Comparison of ENCODE assay signal across 10 cellular contexts in genomic region chr3:37892917-37893595, GRCh38. TPM values are rescaled to one million over a fixed set of nuclear protein-coding genes. Genes with fewer than 3 reads are reported as not detected.
DNase-seq lines count a peak whose midpoint lies in the region; ATAC-seq lines count a peak whose summit lies in the region.
"Had no signal": no experiment of that assay in that cellular context is flagged by ENCODE, and none has a peak within 500 bp of the region (broad histone marks: within the 10 kb centered on the region; RNA-seq: fewer than 3 reads in every experiment).

No MANE protein-coding gene starts in this region.

- DNase-seq in NCI-H748 (lab: John Stamatoyannopoulos, UW; ENCODE audit: unreplicated experiment) (peak; percentile 6), NCI-H748 treated with DMSO at 0.1 percent for 48 hours (lab: John Stamatoyannopoulos, UW) (no peak), fibroblast of peridontal ligament (ENCODE audit: extremely low read depth) (peak; percentile 6), medulla oblongata (ENCODE audit: extremely low spot score) (peak; percentile 55), ureter (ENCODE audit: low spot score) (peak; percentile 59), NCI-H1694 treated with DMSO at 0.1 percent for 48 hours (lab: John Stamatoyannopoulos, UW) (no peak)
- DNase-seq: naive B cell, T-helper 17 cell had no signal

- ATAC-seq in GM21717 (IDR thresholded peaks at IDR 0.05; ENCODE audit: unreplicated experiment) (no peak), GM19035 (IDR thresholded peaks at IDR 0.05; ENCODE audit: unreplicated experiment) (no peak)
- ATAC-seq: T-helper 17 cell had no signal

RNA-seq across cellular contexts. Expression of gene CTDSPL, which starts 31.4 kb away (rescaled TPM):
- total RNA-seq in ureter, result 68.4 TPM

Comparison
In these comparisons a context has a peak if more than half of its experiments do, and no peak if none do; other contexts are left out.
1. DNase-seq: peak in NCI-H748 (single experiment), fibroblast of peridontal ligament (single experiment), medulla oblongata (single experiment) and ureter (single experiment); none in NCI-H748 treated with DMSO at 0.1 percent for 48 hours (single experiment) and NCI-H1694 treated with DMSO at 0.1 percent for 48 hours (single experiment).